Comparison of ENCODE assay signal across 19 cellular contexts in the genomic region with DNA sequence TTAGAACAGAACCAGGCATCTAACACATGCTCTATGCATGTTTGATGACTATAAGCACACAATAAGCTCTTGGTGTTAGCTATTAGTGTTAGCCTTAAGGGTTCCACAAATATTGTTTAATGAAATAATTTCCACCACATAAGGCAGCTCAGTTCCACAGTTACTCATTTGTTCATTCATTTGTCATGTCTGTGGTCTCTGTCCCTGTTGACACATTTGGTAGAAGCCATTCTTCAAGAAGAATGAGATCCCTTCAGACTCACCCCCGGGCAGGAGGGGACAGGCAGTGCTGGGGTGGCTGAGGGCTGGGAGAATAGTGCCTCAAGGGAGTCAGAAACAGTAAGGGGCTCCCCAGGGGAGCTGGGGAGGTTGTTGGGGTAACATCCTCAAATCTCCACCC. TPM values are rescaled to one million over a fixed set of nuclear protein-coding genes. Genes with fewer than 3 reads are reported as not detected.
DNase-seq lines count a peak whose midpoint lies in the region; ATAC-seq, FAIRE-seq and TF ChIP-seq lines count a peak whose summit lies in the region.
"Had no signal": no experiment of that assay in that cellular context is flagged by ENCODE, and none has a peak within 500 bp of the region (broad histone marks: within the 10 kb centered on the region; RNA-seq: fewer than 3 reads in every experiment).

No MANE protein-coding gene starts in this region.

- H3K27me3 Mint-ChIP-seq in neural crest cell (ENCODE audit: low read depth) = peaks cover 23% of the 10 kb centered on the region

- FAIRE-seq in islet of Langerhans (lab: Jason Lieb, UNC) = peak; percentile 75
- FAIRE-seq: GM12892, H1 had no signal

- no peaks in the 10 kb centered on the region for H3K36me3 Mint-ChIP-seq in neural crest cell (ENCODE audit: low read depth)

- no peak for TF ChIP-seq CTCF in neural crest cell (conservative IDR thresholded peaks at IDR 0.05)

- H3K4me1 Mint-ChIP-seq in neural crest cell = peaks cover 35% of the 10 kb centered on the region

- no peaks in the 10 kb centered on the region for H3K9me3 Mint-ChIP-seq in neural crest cell

- no peak overlapping the region for H3K27ac Mint-ChIP-seq in neural crest cell (ENCODE audit: unreplicated experiment)

- DNase-seq in caudate nucleus (lab: John Stamatoyannopoulos, UW) (peak in 5 of 61 donors; percentile 3 to 30 (median 13)), neural crest cell (ENCODE audit: low read depth, low spot score) (no peak)
- DNase-seq in effector CD8-positive, alpha-beta T cell (lab: John Stamatoyannopoulos, UW) = no peak
- DNase-seq: AML-193, DMS79, NCI-H1417, NCI-H187 treated with DMSO at 0.1 percent for 48 hours, NCI-H2171, NCI-H526 treated with DMSO at 0.1 percent for 48 hours, Peyer's patch had no signal

- H3K27ac ChIP-seq in caudate nucleus (ENCODE audit: low read depth, low read length) = peak overlapping the region; percentile 48
- H3K27ac ChIP-seq: Peyer's patch had no signal

- H3K4me3 Mint-ChIP-seq in neural crest cell = peak overlapping the region; percentile 27
- H3K4me3 Mint-ChIP-seq: CD14-positive monocyte had no signal

- ATAC-seq in HG03045 (IDR thresholded peaks at IDR 0.05; ENCODE audit: unreplicated experiment) = no peak
- no peak for ATAC-seq in GM18502 (IDR thresholded peaks at IDR 0.05; ENCODE audit: poor library complexity, unreplicated experiment)
- ATAC-seq in GM21360 (IDR thresholded peaks at IDR 0.05; ENCODE audit: unreplicated experiment) = no peak
- ATAC-seq: K562, Right ventricle myocardium inferior had no signal

RNA-seq across cellular contexts. Expression of gene FAIM2, which starts 3.7 kb away (rescaled TPM):
- 0.73 and 1.6 TPM in 2 replicates for total RNA-seq in neural crest cell
- total RNA-seq: K562 had no signal

RNA-seq across cellular contexts. Expression of gene AQP2, which starts 43.2 kb away (rescaled TPM):
- total RNA-seq in neural crest cell = not detected in 2 replicates
- total RNA-seq: H1, K562, Peyer's patch, Right ventricle myocardium inferior had no signal

RNA-seq across cellular contexts. Expression of gene AQP5, which starts 54.3 kb away (rescaled TPM):
- total RNA-seq in neural crest cell = 1.2 and 2.4 TPM in 2 replicates
- total RNA-seq: K562, Peyer's patch had no signal
